ENCODE assay signal across 1 cellular context in the genomic region with DNA sequence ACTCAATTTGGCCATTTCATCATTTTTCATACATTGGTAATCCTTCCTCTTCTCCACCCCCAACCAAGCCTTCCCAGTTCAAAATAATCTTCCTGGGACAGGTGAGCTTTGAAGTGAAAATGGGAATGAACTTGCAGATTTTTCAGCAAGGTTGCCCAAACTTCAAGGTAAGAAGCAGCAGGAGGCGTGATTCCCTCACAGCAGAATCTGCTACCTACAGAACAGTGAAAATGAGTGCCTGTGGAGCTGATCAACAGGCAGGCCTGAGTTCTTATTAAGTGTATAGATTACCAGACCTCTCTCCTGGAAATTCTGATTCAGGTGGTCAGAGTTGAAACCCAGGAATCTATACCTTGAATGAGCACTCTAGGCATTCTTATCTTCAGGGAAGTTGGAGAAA.
TF ChIP-seq lines count a peak whose summit lies in the region.

No MANE protein-coding gene starts in this region.

TF ChIP-seq in WTC11, 78 proteins besides CTCF, POLR2A, EP300 and RAD21:
- TF ChIP-seq, protein P1, sequence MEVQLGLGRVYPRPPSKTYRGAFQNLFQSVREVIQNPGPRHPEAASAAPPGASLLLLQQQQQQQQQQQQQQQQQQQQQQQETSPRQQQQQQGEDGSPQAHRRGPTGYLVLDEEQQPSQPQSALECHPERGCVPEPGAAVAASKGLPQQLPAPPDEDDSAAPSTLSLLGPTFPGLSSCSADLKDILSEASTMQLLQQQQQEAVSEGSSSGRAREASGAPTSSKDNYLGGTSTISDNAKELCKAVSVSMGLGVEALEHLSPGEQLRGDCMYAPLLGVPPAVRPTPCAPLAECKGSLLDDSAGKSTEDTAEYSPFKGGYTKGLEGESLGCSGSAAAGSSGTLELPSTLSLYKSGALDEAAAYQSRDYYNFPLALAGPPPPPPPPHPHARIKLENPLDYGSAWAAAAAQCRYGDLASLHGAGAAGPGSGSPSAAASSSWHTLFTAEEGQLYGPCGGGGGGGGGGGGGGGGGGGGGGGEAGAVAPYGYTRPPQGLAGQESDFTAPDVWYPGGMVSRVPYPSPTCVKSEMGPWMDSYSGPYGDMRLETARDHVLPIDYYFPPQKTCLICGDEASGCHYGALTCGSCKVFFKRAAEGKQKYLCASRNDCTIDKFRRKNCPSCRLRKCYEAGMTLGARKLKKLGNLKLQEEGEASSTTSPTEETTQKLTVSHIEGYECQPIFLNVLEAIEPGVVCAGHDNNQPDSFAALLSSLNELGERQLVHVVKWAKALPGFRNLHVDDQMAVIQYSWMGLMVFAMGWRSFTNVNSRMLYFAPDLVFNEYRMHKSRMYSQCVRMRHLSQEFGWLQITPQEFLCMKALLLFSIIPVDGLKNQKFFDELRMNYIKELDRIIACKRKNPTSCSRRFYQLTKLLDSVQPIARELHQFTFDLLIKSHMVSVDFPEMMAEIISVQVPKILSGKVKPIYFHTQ (CRISPR knock-in tag; IDR thresholded peaks at IDR 0.05), result no peak
- TF ChIP-seq OVOL2 (CRISPR knock-in tag; IDR thresholded peaks at IDR 0.05; ENCODE audit: borderline replicate concordance) (no peak), NR3C1 (CRISPR knock-in tag; conservative IDR thresholded peaks at IDR 0.05; ENCODE audit: low read depth) (no peak)
